15 cellular contexts compared by ENCODE assay signal in genomic region chr2:23211987-23212583, GRCh38.
DNase-seq lines count a peak whose midpoint lies in the region; ATAC-seq, FAIRE-seq and TF ChIP-seq lines count a peak whose summit lies in the region.
"Had no signal": no experiment of that assay in that cellular context is flagged by ENCODE, and none has a peak within 500 bp of the region (broad histone marks: within the 10 kb centered on the region; RNA-seq: fewer than 3 reads in every experiment).

No MANE protein-coding gene starts in this region.

- TF ChIP-seq POLR2A in spleen (IDR thresholded peaks at IDR 0.05), result no peak

- no peak overlapping the region for H3K4me3 Mint-ChIP-seq in nephron

- peaks cover 0 to 11% (median 0%) of the 10 kb centered on the region in 8 donors for H3K9me3 ChIP-seq in spleen
- H3K9me3 ChIP-seq: SJCRH30 had no signal

- H3K36me3 ChIP-seq in bronchial epithelial cell (ENCODE audit: control insufficient read depth, insufficient read depth, low read length), result no peaks in the 10 kb centered on the region
- H3K36me3 ChIP-seq in spleen, result no peaks in the 10 kb centered on the region
- H3K36me3 ChIP-seq: SJCRH30 had no signal

- DNase-seq in bronchial epithelial cell (ENCODE audit: low read depth) (no peak), left colon (peak in 1 of 2 donors; percentile 33), left cardiac atrium (no peak), medulla oblongata (ENCODE audit: extremely low spot score) (no peak), NCI-H146 treated with DMSO at 0.1 percent for 48 hours (lab: John Stamatoyannopoulos, UW; ENCODE audit: unreplicated experiment) (no peak), spleen (no peak)
- DNase-seq: NCI-H1105 treated with DMSO at 0.1 percent for 48 hours; NCI-H187; NCI-H226; NCI-H526; NK-92 treated with Interleukin-12 subunit alpha and Interleukin-12 subunit beta, amount 100 ng/mL, for 24 hours; OCI-M1; RPMI8226; SJCRH30 had no signal

- H3K36me3 Mint-ChIP-seq in nephron (ENCODE audit: low read depth), result no peaks in the 10 kb centered on the region

- H3K27me3 Mint-ChIP-seq in nephron (ENCODE audit: low read depth), result peaks cover 18% of the 10 kb centered on the region

- H3K27me3 ChIP-seq in bronchial epithelial cell (ENCODE audit: control insufficient read depth, insufficient read depth, low read length) (no peaks in the 10 kb centered on the region), spleen (replicated peaks in 1 of 7) (no peaks in the 10 kb centered on the region)
- H3K27me3 ChIP-seq: SJCRH30 had no signal

- peak overlapping the region in 2 of 3 experiments; percentile 4 to 21 for H3K27ac Mint-ChIP-seq in nephron

- no peaks in the 10 kb centered on the region for H3K9me3 Mint-ChIP-seq in nephron

- TF ChIP-seq CTCF in bronchial epithelial cell (IDR thresholded peaks at IDR 0.05; ENCODE audit: insufficient read depth, low read length, severe bottlenecking), result no peak
- TF ChIP-seq CTCF in nephron (IDR thresholded peaks at IDR 0.05; ENCODE audit: unreplicated experiment in 3 of 3), result no peak
- no peak for TF ChIP-seq CTCF in spleen (IDR thresholded peaks at IDR 0.05 in 8 of 11, conservative IDR thresholded peaks at IDR 0.05 in 3 of 11)

- peak; percentile 17 for ATAC-seq in left colon
- no peak for ATAC-seq in left cardiac atrium

- no peaks in the 10 kb centered on the region for H3K4me1 Mint-ChIP-seq in nephron

- intact Hi-C loops in left colon (cut with DNase I, micrococcal nuclease) (no loop called here), left cardiac atrium (cut with DNase I) (no loop called here), spleen (cut with DNase I; ENCODE audit: low total_unique reads) (no loop called here)

- no peak overlapping the region for H3K4me3 ChIP-seq in bronchial epithelial cell (ENCODE audit: low read depth, low read length)
- no peak overlapping the region for H3K4me3 ChIP-seq in spleen
- H3K4me3 ChIP-seq: SJCRH30 had no signal

- H3K27ac ChIP-seq in spleen, result no peak overlapping the region
- H3K27ac ChIP-seq: SJCRH30 had no signal

- peak; percentile 72 for FAIRE-seq in bronchial epithelial cell (lab: Jason Lieb, UNC)

- no peaks in the 10 kb centered on the region for H3K4me1 ChIP-seq in spleen
- H3K4me1 ChIP-seq: SJCRH30 had no signal

- 82 to 89% (median 86%) methylated on average over 5 of the region's 5 CpGs for WGBS in spleen, 5 donors
